Comparison of ENCODE assay signal across 25 cellular contexts in genomic region chr7:77786741-77787140, GRCh38. TPM values are rescaled to one million over a fixed set of nuclear protein-coding genes. Genes with fewer than 3 reads are reported as not detected.
DNase-seq lines count a peak whose midpoint lies in the region; ATAC-seq, FAIRE-seq and TF ChIP-seq lines count a peak whose summit lies in the region.
"Had no signal": no experiment of that assay in that cellular context is flagged by ENCODE, and none has a peak within 500 bp of the region (broad histone marks: within the 10 kb centered on the region; RNA-seq: fewer than 3 reads in every experiment).

No MANE protein-coding gene starts in this region.

- TF ChIP-seq POLR2A in K562 (conservative IDR thresholded peaks at IDR 0.05) = no peak; the same call in 1 of the 2 replicates

- TF ChIP-seq RAD21 in K562 (CRISPR knock-in tag; conservative IDR thresholded peaks at IDR 0.05 in 1 of 2, IDR thresholded peaks at IDR 0.05 in 1 of 2) = no peak

- H3K79me2 ChIP-seq in K562 (ENCODE audit: control insufficient read depth, insufficient read depth, low read length) = no peaks in the 10 kb centered on the region

- no peak for FAIRE-seq in K562 (lab: Jason Lieb, UNC)
- FAIRE-seq: A549, GM12878, GM18507 had no signal

- intact Hi-C loops in CD4-positive, alpha-beta T cell (cut with DNase I, micrococcal nuclease) = loop anchor here in 1 of 2 experiments (10.0 kb wide), 1 partner anchor 118 kb away; no protein-coding TSS in a partner anchor
- intact Hi-C loops in K562 (cut with micrococcal nuclease) = no loop called here

- H3K36me3 Mint-ChIP-seq in activated naive CD4-positive, alpha-beta T cell treated with anti-CD3 and anti-CD28 coated beads, Interleukin-2, amount 50 U/mL, for 24 hours = peaks cover 16% of the 10 kb centered on the region
- peaks cover 32% of the 10 kb centered on the region for H3K36me3 Mint-ChIP-seq in CD4-positive, alpha-beta T cell (ENCODE audit: low read depth)

- H3K9me3 ChIP-seq in CD4-positive, alpha-beta T cell (ENCODE audit: control insufficient read depth, low read length) = no peaks in the 10 kb centered on the region
- H3K9me3 ChIP-seq in K562 (replicated peaks; ENCODE audit: control insufficient read depth, insufficient read depth, low read depth, low read length) = peaks cover 3% of the 10 kb centered on the region; the same call in 1 of the 2 replicates
- H3K9me3 ChIP-seq: BE2C had no signal

- no peak overlapping the region for H3K27ac ChIP-seq in CD4-positive, alpha-beta T cell (ENCODE audit: low read depth, low read length)
- H3K27ac ChIP-seq in K562 (ENCODE audit: extremely low read depth, low read depth, low read length) = no peak overlapping the region
- H3K27ac ChIP-seq: A549; BLaER1 treated with 17β-estradiol and CSF1 and Interleukin-3, amounts not matched to agents 10 nM and 100 nM had no signal

- DNase-seq in activated naive CD4-positive, alpha-beta T cell (lab: John Stamatoyannopoulos, UW) = no peak
- no peak for DNase-seq in CD4-positive, alpha-beta T cell
- DNase-seq in K562 (ENCODE audit: extremely low read depth in 1 of 4, low spot score in 3 of 4) (no peak), dermis blood vessel endothelial cell (no peak)
- DNase-seq: 8988T; ACHN; AML-193; BE2C; Caco-2; CD8-positive, alpha-beta T cell; DMS 273 treated with DMSO at 0.1 percent for 48 hours; DMS79; EL; GDM1; H9; HFFc6 had no signal

- peaks cover 0 to 10% of the 10 kb centered on the region in 2 experiments; a peak in 1 of 5 replicates for H3K4me1 ChIP-seq in K562 (replicated peaks in 1 of 2; ENCODE audit: control insufficient read depth in 2 of 2, insufficient read depth in 2 of 2, low read length in 2 of 2)
- H3K4me1 ChIP-seq: BE2C had no signal

- TF ChIP-seq CTCF in CD4-positive, alpha-beta T cell (IDR thresholded peaks at IDR 0.05) = no peak
- no peak for TF ChIP-seq CTCF in K562 (IDR thresholded peaks at IDR 0.05 in 2 of 3, conservative IDR thresholded peaks at IDR 0.05 in 1 of 3; ENCODE audit: insufficient read depth in 2 of 3, low read depth in 1 of 3, low read length in 3 of 3)

- TF ChIP-seq EP300 in K562 (IDR thresholded peaks at IDR 0.05; ENCODE audit: low read length) = no peak

- no peak overlapping the region for H3K4me2 ChIP-seq in K562 (ENCODE audit: insufficient read depth, low read length)
- H3K4me2 ChIP-seq: A549; BLaER1 treated with 17β-estradiol and CSF1 and Interleukin-3, amounts not matched to agents 10 nM and 100 nM; GM23338 had no signal

- in situ Hi-C loops in K562 (cut with MboI) = no loop called here

- no peaks in the 10 kb centered on the region for H3K9me1 ChIP-seq in K562 (ENCODE audit: control insufficient read depth, insufficient read depth, low read length)

- H3K27me3 ChIP-seq in CD4-positive, alpha-beta T cell (ENCODE audit: control insufficient read depth, insufficient read depth, low read length) = no peaks in the 10 kb centered on the region
- no peaks in the 10 kb centered on the region for H3K27me3 ChIP-seq in K562 (ENCODE audit: control insufficient read depth in 2 of 2, insufficient read depth in 2 of 2, low read length in 2 of 2)
- H3K27me3 ChIP-seq: BE2C; BLaER1 treated with 17β-estradiol and CSF1 and Interleukin-3, amounts not matched to agents 10 nM and 100 nM had no signal

- POLR2A ChIA-PET in CD4-positive, alpha-beta T cell (lab: Charles Lee) = no interaction called here
- POLR2A ChIA-PET in K562 (lab: Yijun Ruan, JAX) = interaction anchor here (0.8 kb wide), 1 partner anchor 46 kb away, joined by 3 read pairs; no protein-coding TSS in a partner anchor

- no peaks in the 10 kb centered on the region for H3K27me3 Mint-ChIP-seq in activated naive CD4-positive, alpha-beta T cell treated with anti-CD3 and anti-CD28 coated beads, Interleukin-2, amount 50 U/mL, for 24 hours
- H3K27me3 Mint-ChIP-seq in CD4-positive, alpha-beta T cell = no peaks in the 10 kb centered on the region

- no TSS peak for BruUV-seq in K562 (replicated peaks; lab: Mats Ljungman, UMichigan)

- ATAC-seq in CD4-positive, alpha-beta T cell (ENCODE audit: poor library complexity) = no peak
- ATAC-seq in K562 (no peak), HG03460 (IDR thresholded peaks at IDR 0.05; ENCODE audit: unreplicated experiment) (no peak)
- ATAC-seq: A549; CD8-positive, alpha-beta T cell; GM12878; GM23338; HCT116 had no signal

- peak overlapping the region; percentile 8 for H3K27ac Mint-ChIP-seq in activated naive CD4-positive, alpha-beta T cell treated with anti-CD3 and anti-CD28 coated beads, Interleukin-2, amount 50 U/mL, for 24 hours
- peak overlapping the region; percentile 39 for H3K27ac Mint-ChIP-seq in CD4-positive, alpha-beta T cell
- H3K27ac Mint-ChIP-seq: CD14-positive monocyte, GM23338, H9, HFFc6 had no signal

- no peaks in the 10 kb centered on the region for H3K9me3 Mint-ChIP-seq in activated naive CD4-positive, alpha-beta T cell treated with anti-CD3 and anti-CD28 coated beads, Interleukin-2, amount 50 U/mL, for 24 hours
- no peaks in the 10 kb centered on the region for H3K9me3 Mint-ChIP-seq in CD4-positive, alpha-beta T cell

- H3K4me3 ChIP-seq in K562 = no peak overlapping the region
- H3K4me3 ChIP-seq: A549; BLaER1 treated with 17β-estradiol and CSF1 and Interleukin-3, amounts not matched to agents 10 nM and 100 nM; GM12878; GM23338 had no signal

- no peak overlapping the region for H2AFZ ChIP-seq in K562 (ENCODE audit: low read depth, low read length)
- H2AFZ ChIP-seq: GM23338 had no signal

- CTCF ChIA-PET in CD4-positive, alpha-beta T cell (lab: Charles Lee) = no interaction called here
- CTCF ChIA-PET in K562 (lab: Yijun Ruan, JAX; ENCODE audit: low intra/inter-chr PET ratio) = no interaction called here

- no peaks in the 10 kb centered on the region for H3K4me1 Mint-ChIP-seq in activated naive CD4-positive, alpha-beta T cell treated with anti-CD3 and anti-CD28 coated beads, Interleukin-2, amount 50 U/mL, for 24 hours
- H3K4me1 Mint-ChIP-seq in CD4-positive, alpha-beta T cell (ENCODE audit: low read depth) = no peaks in the 10 kb centered on the region

- no peaks in the 10 kb centered on the region for H4K20me1 ChIP-seq in K562 (replicated peaks; ENCODE audit: control insufficient read depth, insufficient read depth, low read length)

- no peak overlapping the region for H3K4me3 Mint-ChIP-seq in activated naive CD4-positive, alpha-beta T cell treated with anti-CD3 and anti-CD28 coated beads, Interleukin-2, amount 50 U/mL, for 24 hours
- no peak overlapping the region for H3K4me3 Mint-ChIP-seq in CD4-positive, alpha-beta T cell
- H3K4me3 Mint-ChIP-seq: CD14-positive monocyte; CD8-positive, alpha-beta T cell; GM23338; H9; HFFc6 had no signal

- no peak overlapping the region for H3K9ac ChIP-seq in K562 (ENCODE audit: insufficient read depth in 1 of 2, low read depth in 2 of 2, low read length in 2 of 2)
- H3K9ac ChIP-seq: BLaER1 treated with 17β-estradiol and CSF1 and Interleukin-3, amounts not matched to agents 10 nM and 100 nM had no signal

- H3K36me3 ChIP-seq in K562 (ENCODE audit: control insufficient read depth, insufficient read depth, low read length) = peaks cover 26% of the 10 kb centered on the region

RNA-seq across cellular contexts. Expression of gene TMEM60, which starts 11.5 kb away (rescaled TPM):
- total RNA-seq in CD4-positive, alpha-beta T cell = 1 to 10 TPM; 1.2 to 2.4 TPM
- 16.0 and 31.5 TPM in 2 replicates for total RNA-seq in K562 (2011; cell fraction: chromatin; rRNA removed; ENCODE audit: low replicate concordance)
- total RNA-seq in K562 (2011; cell fraction: nucleolus; rRNA removed) = 15.5 and 21.3 TPM in 2 replicates
- 31.2 and 35.3 TPM in 2 replicates for total RNA-seq in K562 (2011; cell fraction: nucleoplasm; rRNA removed)
- total RNA-seq in K562 (2014; rRNA removed) (12.5 TPM in 2 replicates), K562 (2014; rRNA removed; fragmentation: Illumina TruSeq; extraction: Trizol) (38.4 and 48.7 TPM in 2 replicates), K562 (2015; rRNA removed; fragmentation: Illumina TruSeq; extraction: Trizol) (30.1 and 38.4 TPM in 2 replicates), K562 (2021) (23.6 and 24.3 TPM in 2 replicates), dermis blood vessel endothelial cell (9.2 and 11.2 TPM in 2 replicates)
- polyA plus RNA-seq in K562 (2011; rRNA removed) (45.5 and 66.0 TPM in 2 replicates), K562 (2014; fragmentation: Illumina TruSeq; extraction: Trizol) (28.3 and 31.1 TPM in 2 replicates), K562 (2014; fragmentation: Nextera tagmentation; extraction: Ambion mirVana) (100 to 1,000 TPM; 136 to 140 TPM), K562 (2014; rRNA removed) (36.9 and 42.7 TPM in 2 replicates)
- 15.7 and 31.1 TPM in 2 replicates for polyA plus RNA-seq in K562 (2011; cell fraction: cytosol; rRNA removed)
- 13.0 and 18.3 TPM in 2 replicates for polyA plus RNA-seq in K562 (2011; cell fraction: nucleus; rRNA removed)
- polyA plus RNA-seq in K562 (2012) = 41.1 and 47.8 TPM in 2 replicates
- 23.5 and 25.1 TPM in 2 replicates for polyA minus RNA-seq in K562 (2011; rRNA and poly(A)+ RNA removed)
- 9.4 and 9.8 TPM in 2 replicates for polyA minus RNA-seq in K562 (2011; cell fraction: cytosol; rRNA and poly(A)+ RNA removed)
- 4.8 and 8.3 TPM in 2 replicates for polyA minus RNA-seq in K562 (2011; cell fraction: nucleus; rRNA and poly(A)+ RNA removed)

RNA-seq across cellular contexts. Expression of gene PHTF2, which starts 11.8 kb away (rescaled TPM):
- 10 to 100 TPM; 22.6 to 23.5 TPM for total RNA-seq in CD4-positive, alpha-beta T cell
- 69.6 and 163 TPM in 2 replicates for total RNA-seq in K562 (2011; cell fraction: chromatin; rRNA removed; ENCODE audit: low replicate concordance)
- total RNA-seq in K562 (2011; cell fraction: nucleolus; rRNA removed) = 33.0 and 51.2 TPM in 2 replicates
- total RNA-seq in K562 (2011; cell fraction: nucleoplasm; rRNA removed) = 77.8 and 100 TPM in 2 replicates
- total RNA-seq in K562 (2014; rRNA removed) = 18.3 and 21.8 TPM in 2 replicates
- 31.3 and 38.8 TPM in 2 replicates for total RNA-seq in K562 (2014; rRNA removed; fragmentation: Illumina TruSeq; extraction: Trizol)
- 24.1 and 25.4 TPM in 2 replicates for total RNA-seq in K562 (2015; rRNA removed; fragmentation: Illumina TruSeq; extraction: Trizol)
- total RNA-seq in K562 (2021) = 23.2 and 27.1 TPM in 2 replicates
- polyA plus RNA-seq in K562 (2011; rRNA removed) = 30.6 and 43.6 TPM in 2 replicates
- polyA plus RNA-seq in K562 (2011; cell fraction: cytosol; rRNA removed) = 5.5 and 12.7 TPM in 2 replicates
- polyA plus RNA-seq in K562 (2011; cell fraction: nucleus; rRNA removed) = 24.1 and 28.1 TPM in 2 replicates
- 14.4 and 18.4 TPM in 2 replicates for polyA plus RNA-seq in K562 (2012)
- 26.1 and 28.8 TPM in 2 replicates for polyA plus RNA-seq in K562 (2014; fragmentation: Illumina TruSeq; extraction: Trizol)
- 10 to 100 TPM; 17.9 to 18.2 TPM for polyA plus RNA-seq in K562 (2014; fragmentation: Nextera tagmentation; extraction: Ambion mirVana)
- 22.5 and 29.4 TPM in 2 replicates for polyA plus RNA-seq in K562 (2014; rRNA removed)
- polyA minus RNA-seq in K562 (2011; rRNA and poly(A)+ RNA removed) = 44.6 and 45.0 TPM in 2 replicates
- 7.9 and 17.2 TPM in 2 replicates for polyA minus RNA-seq in K562 (2011; cell fraction: cytosol; rRNA and poly(A)+ RNA removed)
- polyA minus RNA-seq in K562 (2011; cell fraction: nucleus; rRNA and poly(A)+ RNA removed) = 29.2 and 40.9 TPM in 2 replicates
- 11.2 and 20.0 TPM in 2 replicates for total RNA-seq in dermis blood vessel endothelial cell
